ENCODE assay signal across 8 cellular contexts in genomic region chr17:74872313-74873035, GRCh38. TPM values are rescaled to one million over a fixed set of nuclear protein-coding genes. Genes with fewer than 3 reads are reported as not detected.
DNase-seq lines count a peak whose midpoint lies in the region; ATAC-seq lines count a peak whose summit lies in the region.

TSS of gene FDXR (minus strand) at chr17:74872994. CDS start at chr17:74872944, 50 bp downstream.

- peak within 1 kb of the TSS; percentile 60 for H3K4me3 ChIP-seq in thymus (ENCODE audit: low read length)

- WGBS in thymus = 7% methylated on average over 38 of the region's 38 CpGs

- ATAC-seq in GM18870 (IDR thresholded peaks at IDR 0.05; ENCODE audit: unreplicated experiment) = peak; percentile 23
- ATAC-seq in HG03354 (IDR thresholded peaks at IDR 0.05; ENCODE audit: poor library complexity, severe bottlenecking, unreplicated experiment) = peak; percentile 28

- H3K36me3 ChIP-seq in thymus (ENCODE audit: control insufficient read depth, insufficient read depth) = no peaks in the 10 kb centered on the region

- DNase-seq in A172 (ENCODE audit: low spot score) (no peak), DMS 273 treated with DMSO at 0.1 percent for 48 hours (lab: John Stamatoyannopoulos, UW) (no peak)
- DNase-seq in activated CD8-positive, alpha-beta memory T cell treated with anti-CD3 and anti-CD28 coated beads, Interleukin-2, amount 50 U/mL, for 48 hours = no peak

- H3K27ac ChIP-seq in layer of hippocampus (ENCODE audit: low read depth, low read length) (peak within 1 kb of the TSS; percentile 67), thymus (ENCODE audit: low read depth) (peak within 1 kb of the TSS; percentile 66)

- no peaks in the 10 kb centered on the region for H3K9me3 Mint-ChIP-seq in activated naive CD8-positive, alpha-beta T cell (ENCODE audit: low read depth)

- H3K27me3 Mint-ChIP-seq in activated naive CD8-positive, alpha-beta T cell = no peaks in the 10 kb centered on the region

- peaks cover 18% of the 10 kb centered on the region for H3K4me1 Mint-ChIP-seq in activated naive CD8-positive, alpha-beta T cell (ENCODE audit: low read depth)

- H3K4me1 ChIP-seq in thymus (ENCODE audit: control insufficient read depth, insufficient read depth, low read length) = peaks cover 13% of the 10 kb centered on the region

- H3K27me3 ChIP-seq in layer of hippocampus (ENCODE audit: control insufficient read depth, insufficient read depth, low read length) (no peaks in the 10 kb centered on the region), thymus (ENCODE audit: control insufficient read depth, insufficient read depth) (no peaks in the 10 kb centered on the region)

- H3K36me3 Mint-ChIP-seq in activated naive CD8-positive, alpha-beta T cell = no peaks in the 10 kb centered on the region

- H3K4me3 Mint-ChIP-seq in activated naive CD8-positive, alpha-beta T cell = peak within 1 kb of the TSS; percentile 86

- H3K9me3 ChIP-seq in thymus (ENCODE audit: control insufficient read depth) = no peaks in the 10 kb centered on the region

- peak within 1 kb of the TSS; percentile 97 for H3K27ac Mint-ChIP-seq in activated naive CD8-positive, alpha-beta T cell

RNA-seq across cellular contexts. Expression of gene FDXR, which starts in this region (rescaled TPM):
- 35.9 and 44.1 TPM in 2 replicates for total RNA-seq in A172 (2014; rRNA removed; shearing (Covaris generic))
- polyA plus RNA-seq in thymus = 14.1 TPM
